In the genomic region with DNA sequence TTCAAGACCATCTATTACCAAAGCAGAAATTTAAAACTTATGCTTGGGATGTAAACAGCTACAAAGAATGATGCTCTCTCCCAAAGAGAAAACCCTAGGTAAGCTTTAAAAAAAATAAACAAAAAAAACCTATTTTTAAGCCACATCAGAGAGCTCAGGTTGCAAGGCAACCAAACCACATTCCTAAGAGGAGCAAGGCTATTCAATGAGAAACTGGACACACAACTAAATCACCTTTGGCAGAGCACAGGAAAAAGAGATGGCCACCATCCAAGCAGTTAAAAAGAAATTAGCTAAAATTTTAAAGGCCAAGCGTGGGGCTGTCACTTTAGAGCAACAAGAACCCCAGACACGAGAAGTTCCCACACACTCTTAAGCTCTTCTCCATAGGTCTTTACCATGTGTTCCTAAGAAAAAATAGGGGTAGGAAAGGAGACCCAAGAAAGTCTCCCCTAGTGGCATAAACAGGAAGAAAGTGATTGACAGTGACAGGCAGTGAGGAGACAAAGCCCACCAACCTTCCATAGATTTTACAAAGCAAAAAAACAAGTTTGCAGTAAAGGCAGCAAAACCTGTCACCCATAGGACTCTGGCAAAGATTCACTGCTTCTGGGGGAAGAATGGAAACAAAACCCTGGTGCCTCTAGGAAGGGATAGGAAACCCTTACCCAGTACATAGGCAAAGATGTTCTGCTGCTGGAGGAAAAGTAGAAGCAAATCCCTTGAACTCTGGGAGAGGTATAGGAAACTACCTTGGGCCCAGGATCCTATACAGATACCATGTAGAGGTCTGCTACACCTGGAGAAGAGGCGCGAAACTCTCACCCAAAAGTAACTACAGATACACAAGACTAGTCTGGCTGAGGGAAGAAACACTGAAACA, we compare ENCODE assay signal across 15 cellular contexts.
DNase-seq lines count a peak whose midpoint lies in the region; ATAC-seq, FAIRE-seq and TF ChIP-seq lines count a peak whose summit lies in the region.
"Had no signal": no experiment of that assay in that cellular context is flagged by ENCODE, and none has a peak within 500 bp of the region (broad histone marks: within the 10 kb centered on the region; RNA-seq: fewer than 3 reads in every experiment).

No MANE protein-coding gene starts in this region.

- TF ChIP-seq CTCF in DND-41 (IDR thresholded peaks at IDR 0.05; ENCODE audit: borderline replicate concordance, extremely low read depth, low read length, poor library complexity, severe bottlenecking) (peak; percentile 16), K562 (IDR thresholded peaks at IDR 0.05 in 2 of 3, conservative IDR thresholded peaks at IDR 0.05 in 1 of 3; ENCODE audit: insufficient read depth in 2 of 3, low read depth in 1 of 3, low read length in 3 of 3) (0 out of 6 replicates have a peak, but pooled peaks of 1 of the 3 experiments have one; percentile 16)

- POLR2A ChIA-PET in K562 (lab: Yijun Ruan, JAX), result no interaction called here
- POLR2A ChIA-PET in naive thymus-derived CD8-positive, alpha-beta T cell (lab: Charles Lee), result no interaction called here

- intact Hi-C loops in K562 (cut with micrococcal nuclease), result no loop called here

- H3K4me3 Mint-ChIP-seq in naive thymus-derived CD8-positive, alpha-beta T cell, result peak overlapping the region in 5 of 10 donors; percentile 4 to 30 (median 15)
- H3K4me3 Mint-ChIP-seq: activated T-cell treated with anti-CD3 and anti-CD28 coated beads, Interleukin-2, amount 50 U/mL, for 4 hours; CD14-positive monocyte; immature natural killer cell had no signal

- H3K27me3 Mint-ChIP-seq in naive thymus-derived CD8-positive, alpha-beta T cell, result no peaks in the 10 kb centered on the region

- no peaks in the 10 kb centered on the region for H3K9me3 Mint-ChIP-seq in naive thymus-derived CD8-positive, alpha-beta T cell
- H3K9me3 Mint-ChIP-seq: activated T-cell treated with anti-CD3 and anti-CD28 coated beads, Interleukin-2, amount 50 U/mL, for 4 hours; CD14-positive monocyte; immature natural killer cell had no signal

- peaks cover 9 to 59% (median 10%) of the 10 kb centered on the region in 3 donors for H3K36me3 Mint-ChIP-seq in naive thymus-derived CD8-positive, alpha-beta T cell

- H3K4me2 ChIP-seq in DND-41 (ENCODE audit: insufficient read depth, low read length) (no peak overlapping the region), K562 (ENCODE audit: insufficient read depth, low read length) (no peak overlapping the region)

- whole genome bisulfite sequencing in K562 (ENCODE audit: insufficient coverage, low coverage, missing lambda C conversion rate), result 90% methylated on average over 4 of the region's 4 CpGs

- no peak overlapping the region for H2AFZ ChIP-seq in DND-41 (ENCODE audit: low read depth, low read length)
- H2AFZ ChIP-seq in K562 (ENCODE audit: low read depth, low read length), result no peak overlapping the region

- H3K4me1 Mint-ChIP-seq in naive thymus-derived CD8-positive, alpha-beta T cell, result peaks cover 43 to 72% (median 68%) of the 10 kb centered on the region in 4 donors

- CTCF ChIA-PET in K562 (lab: Yijun Ruan, JAX; ENCODE audit: low intra/inter-chr PET ratio), result no interaction called here

- peaks cover 38% of the 10 kb centered on the region for H3K36me3 ChIP-seq in DND-41 (ENCODE audit: insufficient read depth, low read length)
- H3K36me3 ChIP-seq in K562 (ENCODE audit: control insufficient read depth, insufficient read depth, low read length), result peaks cover 32% of the 10 kb centered on the region

- BruUV-seq in K562 (replicated peaks; lab: Mats Ljungman, UMichigan), result no TSS peak

- peak overlapping the region in 6 of 10 donors; percentile 1 to 76 (median 20) for H3K27ac Mint-ChIP-seq in naive thymus-derived CD8-positive, alpha-beta T cell
- H3K27ac Mint-ChIP-seq: CD14-positive monocyte had no signal

- FAIRE-seq in K562 (lab: Jason Lieb, UNC), result no peak

- in situ Hi-C loops in K562 (cut with MboI), result no loop called here
- in situ Hi-C loops in ACHN (cut with HindIII; ENCODE audit: low pct_ligation_motif_present, low pct_unique_long_range_greater_than_20kb, low sequenced_read_pairs), result no loop called here

- H3K4me3 ChIP-seq in DND-41 (ENCODE audit: low read depth in 1 of 2, low read length in 2 of 2) (no peak overlapping the region), K562 (no peak overlapping the region)

- H4K20me1 ChIP-seq in DND-41 (ENCODE audit: insufficient read depth, low read length) (peaks cover 10% of the 10 kb centered on the region), K562 (replicated peaks; ENCODE audit: control insufficient read depth, insufficient read depth, low read length) (peaks cover 6% of the 10 kb centered on the region; the same call in 1 of the 2 replicates)

- H3K4me1 ChIP-seq in DND-41 (ENCODE audit: insufficient read depth, low read length) (peaks cover 10% of the 10 kb centered on the region), K562 (replicated peaks in 1 of 2; ENCODE audit: control insufficient read depth in 2 of 2, insufficient read depth in 2 of 2, low read length in 2 of 2) (peaks cover 0 to 9% of the 10 kb centered on the region in 2 experiments; a peak in 3 of 5 replicates)

- TF ChIP-seq EP300 in Ishikawa (IDR thresholded peaks at IDR 0.05; ENCODE audit: borderline replicate concordance), result peak; percentile 64; the same call in 1 of the 2 replicates
- no peak for TF ChIP-seq EP300 in K562 (IDR thresholded peaks at IDR 0.05; ENCODE audit: low read length)

- ATAC-seq in DND-41 (ENCODE audit: insufficient read depth, low read depth), result no peak
- peak; percentile 48; the same call in 2 of the 3 replicates for ATAC-seq in K562
- no peak for ATAC-seq in naive thymus-derived CD8-positive, alpha-beta T cell
- no peak for ATAC-seq in HG02610 (IDR thresholded peaks at IDR 0.05; ENCODE audit: unreplicated experiment)
- ATAC-seq: activated T-cell treated with anti-CD3 and anti-CD28 coated beads, Interleukin-2, amount 50 U/mL, for 4 hours; esophagus mucosa had no signal

- no peaks in the 10 kb centered on the region for H3K9me1 ChIP-seq in K562 (ENCODE audit: control insufficient read depth, insufficient read depth, low read length)

- H3K27me3 ChIP-seq in DND-41 (ENCODE audit: insufficient read depth, low read length, poor library complexity), result no peaks in the 10 kb centered on the region
- no peaks in the 10 kb centered on the region for H3K27me3 ChIP-seq in K562 (ENCODE audit: control insufficient read depth in 2 of 2, insufficient read depth in 2 of 2, low read length in 2 of 2)

- H3K79me2 ChIP-seq in DND-41 (ENCODE audit: insufficient read depth, low read length), result peaks cover 79% of the 10 kb centered on the region
- H3K79me2 ChIP-seq in K562 (ENCODE audit: control insufficient read depth, insufficient read depth, low read length), result peaks cover 77% of the 10 kb centered on the region

- H3K27ac ChIP-seq in DND-41 (ENCODE audit: low read length) (peak overlapping the region; percentile 8), K562 (ENCODE audit: extremely low read depth, low read depth, low read length) (no peak overlapping the region)
- H3K27ac ChIP-seq: WERI-Rb-1 had no signal

- DNase-seq in DND-41 (no peak), K562 (ENCODE audit: extremely low read depth in 1 of 4, low spot score in 3 of 4) (no peak), ACHN (no peak)
- DNase-seq in naive thymus-derived CD8-positive, alpha-beta T cell, result no peak
- DNase-seq in activated CD8-positive, alpha-beta memory T cell treated with anti-CD3 and anti-CD28 coated beads, Interleukin-2, amount 50 U/mL, for 48 hours, result no peak
- DNase-seq in effector CD4-positive, alpha-beta T cell, result no peak
- DNase-seq: activated T-cell treated with anti-CD3 and anti-CD28 coated beads, Interleukin-2, amount 50 U/mL, for 4 hours; immature natural killer cell; NCI-H2081 treated with DMSO at 0.1 percent for 48 hours; RPMI8226; WERI-Rb-1 had no signal

- H3K9ac ChIP-seq in DND-41 (ENCODE audit: low read depth, low read length) (no peak overlapping the region), K562 (ENCODE audit: insufficient read depth in 1 of 2, low read depth in 2 of 2, low read length in 2 of 2) (no peak overlapping the region)

- no peak for TF ChIP-seq POLR2A in K562 (conservative IDR thresholded peaks at IDR 0.05)

- no peak for TF ChIP-seq RAD21 in Ishikawa (IDR thresholded peaks at IDR 0.05; ENCODE audit: low read depth)
- no peak for TF ChIP-seq RAD21 in K562 (CRISPR knock-in tag; conservative IDR thresholded peaks at IDR 0.05 in 1 of 2, IDR thresholded peaks at IDR 0.05 in 1 of 2)

- H3K9me3 ChIP-seq in DND-41 (ENCODE audit: insufficient read depth, low read length, severe bottlenecking) (no peaks in the 10 kb centered on the region), K562 (replicated peaks; ENCODE audit: control insufficient read depth, insufficient read depth, low read depth, low read length) (no peaks in the 10 kb centered on the region)

TF ChIP-seq in Ishikawa, 13 proteins besides CTCF, POLR2A, EP300 and RAD21 (continues in another document):
- TF ChIP-seq TEAD4 (IDR thresholded peaks at IDR 0.05) (peak; percentile 86), YY1 (IDR thresholded peaks at IDR 0.05; ENCODE audit: low read depth) (no peak), CEBPB (IDR thresholded peaks at IDR 0.05) (no peak), EGR1 (IDR thresholded peaks at IDR 0.05) (no peak), CREB1 (IDR thresholded peaks at IDR 0.05; ENCODE audit: low read depth) (no peak), ZBTB7A (IDR thresholded peaks at IDR 0.05; ENCODE audit: low read depth) (no peak), TAF1 (IDR thresholded peaks at IDR 0.05; ENCODE audit: low read depth) (no peak)

TF ChIP-seq in K562, 482 proteins besides CTCF, POLR2A, EP300 and RAD21:
- TF ChIP-seq POLR2G (IDR thresholded peaks at IDR 0.05; ENCODE audit: low read depth, low read length) (no peak), ZNF146 (CRISPR knock-in tag; IDR thresholded peaks at IDR 0.05; ENCODE audit: unreplicated experiment) (peak; percentile 13), LCOR (CRISPR knock-in tag; IDR thresholded peaks at IDR 0.05) (0 out of 2 replicates have a peak, but pooled peaks have one; percentile 28), FOXA3 (CRISPR knock-in tag; conservative IDR thresholded peaks at IDR 0.05 in 1 of 2, IDR thresholded peaks at IDR 0.05 in 1 of 2) (no peak)
- TF ChIP-seq, protein P1, sequence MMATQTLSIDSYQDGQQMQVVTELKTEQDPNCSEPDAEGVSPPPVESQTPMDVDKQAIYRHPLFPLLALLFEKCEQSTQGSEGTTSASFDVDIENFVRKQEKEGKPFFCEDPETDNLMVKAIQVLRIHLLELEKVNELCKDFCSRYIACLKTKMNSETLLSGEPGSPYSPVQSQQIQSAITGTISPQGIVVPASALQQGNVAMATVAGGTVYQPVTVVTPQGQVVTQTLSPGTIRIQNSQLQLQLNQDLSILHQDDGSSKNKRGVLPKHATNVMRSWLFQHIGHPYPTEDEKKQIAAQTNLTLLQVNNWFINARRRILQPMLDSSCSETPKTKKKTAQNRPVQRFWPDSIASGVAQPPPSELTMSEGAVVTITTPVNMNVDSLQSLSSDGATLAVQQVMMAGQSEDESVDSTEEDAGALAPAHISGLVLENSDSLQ (IDR thresholded peaks at IDR 0.05), result peak; percentile 72
